ENCODE assay signal across 1 cellular context in genomic region chr10:93542358-93542791, GRCh38.
TF ChIP-seq lines count a peak whose summit lies in the region.

No MANE protein-coding gene starts in this region.

TF ChIP-seq in H1, 55 proteins besides CTCF, POLR2A, EP300 and RAD21:
- TF ChIP-seq PHF8 (conservative IDR thresholded peaks at IDR 0.05; ENCODE audit: low read depth, low read length) (no peak), EZH2 (IDR thresholded peaks at IDR 0.05; ENCODE audit: low read depth, low read length, severe bottlenecking) (no peak), MAFK (IDR thresholded peaks at IDR 0.05; ENCODE audit: low read depth, low read length) (no peak)
